In the genomic region with DNA sequence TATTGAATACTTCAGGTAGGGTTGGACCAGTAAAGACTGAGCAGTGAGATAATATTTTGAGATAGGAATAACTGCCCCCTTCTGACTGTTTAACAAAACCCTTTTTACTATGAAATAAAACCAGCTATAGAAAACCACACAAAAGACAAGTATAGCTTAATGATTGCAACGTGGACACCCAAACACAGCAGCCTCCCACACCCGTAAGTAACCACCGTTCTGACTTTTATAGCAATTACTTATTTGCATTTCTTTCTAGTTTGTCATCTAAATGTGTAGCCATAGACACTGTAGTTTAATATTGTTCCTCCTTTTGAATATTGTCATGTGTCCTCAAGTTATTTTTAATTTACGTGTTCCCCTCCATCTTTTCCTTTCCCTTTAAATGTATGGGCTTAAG, we compare ENCODE assay signal across 23 cellular contexts.
"Had no signal": no experiment of that assay in that cellular context is flagged by ENCODE, and none has a peak within 500 bp of the region (broad histone marks: within the 10 kb centered on the region; RNA-seq: fewer than 3 reads in every experiment).

No MANE protein-coding gene starts in this region.

- H3K4me1 ChIP-seq: prostate gland had no signal

- H3K4me3 Mint-ChIP-seq: activated naive CD4-positive, alpha-beta T cell treated with anti-CD3 and anti-CD28 coated beads for 36 hours; activated naive CD8-positive, alpha-beta T cell treated with anti-CD3 and anti-CD28 coated beads, Interleukin-2, amount 10 ng/mL, durations not matched to agents 7 days and 5 days; activated T-cell treated with anti-CD3 and anti-CD28 coated beads, Interleukin-2, amount 50 U/mL, for 4 hours; central memory CD8-positive, alpha-beta T cell; effector memory CD8-positive, alpha-beta T cell; natural killer cell; type B pancreatic cell had no signal

- DNase-seq: activated CD4-positive, alpha-beta T cell treated with anti-CD3 and anti-CD28 coated beads for 1 hour; activated CD8-positive, alpha-beta memory T cell treated with anti-CD3 and anti-CD28 coated beads, Interleukin-2, amount 50 U/mL, for 48 hours; activated naive CD4-positive, alpha-beta T cell treated with anti-CD3 and anti-CD28 coated beads for 36 hours; activated naive CD8-positive, alpha-beta T cell treated with anti-CD3 and anti-CD28 coated beads, Interleukin-2, amount 10 ng/mL, durations not matched to agents 7 days and 5 days; activated T-cell treated with anti-CD3 and anti-CD28 coated beads, Interleukin-2, amount 50 U/mL, for 4 hours; amniotic stem cell; effector memory CD8-positive, alpha-beta T cell; hippocampal formation; left ventricle myocardium superior; mammary epithelial cell; midbrain; natural killer cell; stimulated activated CD4-positive, alpha-beta T cell treated with anti-CD3 and anti-CD28 coated beads, Interleukin-4, amount 100 ng/mL, for 1 hour; stimulated activated naive CD4-positive, alpha-beta T cell treated with Interleukin-2 at 50 U/mL for 16 hours had no signal

- H3K27ac ChIP-seq: breast epithelium, esophagus muscularis mucosa, prostate gland, thoracic aorta, vagina had no signal

- ATAC-seq: activated T-cell treated with anti-CD3 and anti-CD28 coated beads, Interleukin-2, amount 50 U/mL, for 4 hours; effector memory CD8-positive, alpha-beta T cell; left ventricle myocardium superior; natural killer cell had no signal

- H3K36me3 Mint-ChIP-seq: activated naive CD8-positive, alpha-beta T cell treated with anti-CD3 and anti-CD28 coated beads, Interleukin-2, amount 10 ng/mL, durations not matched to agents 7 days and 5 days; natural killer cell; type B pancreatic cell had no signal

- H3K9me3 ChIP-seq: breast epithelium, esophagus muscularis mucosa, prostate gland, thoracic aorta, vagina had no signal

- H3K27ac Mint-ChIP-seq: activated naive CD4-positive, alpha-beta T cell treated with anti-CD3 and anti-CD28 coated beads for 36 hours; activated naive CD8-positive, alpha-beta T cell treated with anti-CD3 and anti-CD28 coated beads, Interleukin-2, amount 10 ng/mL, durations not matched to agents 7 days and 5 days; effector memory CD8-positive, alpha-beta T cell; natural killer cell; type B pancreatic cell had no signal

- H3K9me3 Mint-ChIP-seq: activated naive CD4-positive, alpha-beta T cell treated with anti-CD3 and anti-CD28 coated beads for 36 hours; activated naive CD8-positive, alpha-beta T cell treated with anti-CD3 and anti-CD28 coated beads, Interleukin-2, amount 10 ng/mL, durations not matched to agents 7 days and 5 days; activated T-cell treated with anti-CD3 and anti-CD28 coated beads, Interleukin-2, amount 50 U/mL, for 4 hours; central memory CD8-positive, alpha-beta T cell; effector memory CD8-positive, alpha-beta T cell; natural killer cell; type B pancreatic cell had no signal

- H3K36me3 ChIP-seq: breast epithelium, esophagus muscularis mucosa, prostate gland, thoracic aorta, vagina had no signal

- FAIRE-seq: colon, frontal cortex had no signal

- H3K4me3 ChIP-seq: breast epithelium, esophagus muscularis mucosa, prostate gland, thoracic aorta, vagina had no signal
